ENCODE assay signal across 21 cellular contexts in the genomic region with DNA sequence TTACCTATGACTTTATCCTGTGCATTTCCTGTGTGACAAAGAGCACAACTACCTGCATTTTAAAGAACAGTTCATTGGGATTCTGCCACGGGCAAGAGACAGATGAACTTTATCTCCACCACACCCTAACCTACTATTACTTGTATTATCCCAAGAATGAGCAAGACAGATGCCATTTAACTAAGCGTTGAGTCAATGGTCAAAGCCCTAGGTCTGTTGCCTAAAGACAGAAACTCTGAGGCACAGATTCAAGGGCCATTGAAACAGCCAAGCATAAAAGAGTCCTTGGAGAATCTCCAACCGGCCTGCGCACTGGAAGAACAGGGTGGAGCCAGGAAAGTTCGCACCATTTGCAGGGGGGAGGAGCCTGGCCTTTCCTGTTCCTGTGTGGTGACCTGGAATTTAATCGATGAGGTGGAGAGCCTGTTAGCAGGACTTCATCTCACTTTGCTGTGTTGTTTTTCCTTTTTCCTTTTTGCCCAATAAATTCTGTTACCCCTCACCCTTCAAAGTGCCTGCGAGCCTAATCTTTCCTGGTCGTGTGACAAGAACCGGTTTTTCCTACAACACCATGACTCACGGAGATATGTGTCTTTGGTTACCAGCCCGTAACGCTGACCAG.
A peak's percentile ranks its signal among the peaks of the same experiment; 100 is the strongest.
DNase-seq lines count a peak whose midpoint lies in the region; ATAC-seq and TF ChIP-seq lines count a peak whose summit lies in the region.
"Had no signal": no experiment of that assay in that cellular context is flagged by ENCODE, and none has a peak within 500 bp of the region (broad histone marks: within the 10 kb centered on the region; RNA-seq: fewer than 3 reads in every experiment).

No MANE protein-coding gene starts in this region.

- H3K27me3 ChIP-seq in BE2C: no peaks in the 10 kb centered on the region
- H3K27me3 ChIP-seq: ascending aorta, esophagus squamous epithelium, SJSA1 had no signal

- TF ChIP-seq CTCF in BE2C (IDR thresholded peaks at IDR 0.05; ENCODE audit: low read depth, low read length) (no peak), RWPE1 (conservative IDR thresholded peaks at IDR 0.05; ENCODE audit: low read depth) (no peak)

- DNase-seq in BE2C (peak; percentile 4), HPDE6-E6E7 (ENCODE audit: extremely low spot score) (peak; percentile 11), RWPE1 (ENCODE audit: low spot score) (peak; percentile 3), kidney tubule cell (ENCODE audit: low spot score) (peak; percentile 12), COLO668 (lab: John Stamatoyannopoulos, UW; ENCODE audit: unreplicated experiment) (no peak), DMS 273 (lab: John Stamatoyannopoulos, UW; ENCODE audit: unreplicated experiment) (no peak)
- DNase-seq: activated CD4-positive, alpha-beta T cell treated with anti-CD3 and anti-CD28 coated beads for 4 hours; activated T-cell treated with anti-CD3 and anti-CD28 coated beads, Interleukin-2, amount 50 U/mL, for 72 hours; esophagus squamous epithelium; left cardiac atrium; midbrain; NCI-H1417 treated with DMSO at 0.1 percent for 48 hours; NCI-H748 treated with DMSO at 0.1 percent for 48 hours; nephron progenitor cell; stimulated activated CD4-positive, alpha-beta T cell treated with anti-CD3 and anti-CD28 coated beads, Interleukin-15, amount 100 ng/mL, for 24 hours had no signal

- H3K4me3 ChIP-seq in BE2C (ENCODE audit: low read depth, low read length): no peak overlapping the region
- H3K4me3 ChIP-seq: ascending aorta, esophagus squamous epithelium, SJSA1 had no signal

- CTCF ChIA-PET in RWPE1 (lab: Yijun Ruan, JAX): no interaction called here

- no peaks in the 10 kb centered on the region for H3K36me3 ChIP-seq in BE2C
- H3K36me3 ChIP-seq: ascending aorta, esophagus squamous epithelium, SJSA1 had no signal

- ATAC-seq in activated CD4-positive, CD25-positive, alpha-beta regulatory T cell treated with anti-CD3 and anti-CD28 coated beads, Interleukin-2, amount 50 U/mL, for 24 hours: no peak
- ATAC-seq in GM21717 (IDR thresholded peaks at IDR 0.05; ENCODE audit: unreplicated experiment): no peak
- ATAC-seq: activated T-cell treated with anti-CD3 and anti-CD28 coated beads, Interleukin-2, amount 50 U/mL, for 72 hours; left cardiac atrium; sciatic nerve had no signal

- no peaks in the 10 kb centered on the region for H3K4me1 ChIP-seq in BE2C
- H3K4me1 ChIP-seq: ascending aorta, esophagus squamous epithelium, parathyroid adenoma, SJSA1 had no signal

- H3K9me3 ChIP-seq in BE2C: no peaks in the 10 kb centered on the region
- H3K9me3 ChIP-seq: ascending aorta, esophagus squamous epithelium, SJSA1 had no signal

- POLR2A ChIA-PET in RWPE1 (lab: Yijun Ruan, JAX; ENCODE audit: low non-redundant PET): no interaction called here

- H3K27ac ChIP-seq in RWPE1: no peak overlapping the region
- H3K27ac ChIP-seq: esophagus squamous epithelium, parathyroid adenoma, SJSA1 had no signal

Comparison
In these comparisons a context has a peak if more than half of its experiments do, and no peak if none do; other contexts are left out.
1. DNase-seq: peak in BE2C (single experiment), HPDE6-E6E7 (single experiment), RWPE1 (single experiment) and kidney tubule cell (single experiment); none in COLO668 (single experiment) and DMS 273 (single experiment).